8 cellular contexts compared by ENCODE assay signal in the genomic region with DNA sequence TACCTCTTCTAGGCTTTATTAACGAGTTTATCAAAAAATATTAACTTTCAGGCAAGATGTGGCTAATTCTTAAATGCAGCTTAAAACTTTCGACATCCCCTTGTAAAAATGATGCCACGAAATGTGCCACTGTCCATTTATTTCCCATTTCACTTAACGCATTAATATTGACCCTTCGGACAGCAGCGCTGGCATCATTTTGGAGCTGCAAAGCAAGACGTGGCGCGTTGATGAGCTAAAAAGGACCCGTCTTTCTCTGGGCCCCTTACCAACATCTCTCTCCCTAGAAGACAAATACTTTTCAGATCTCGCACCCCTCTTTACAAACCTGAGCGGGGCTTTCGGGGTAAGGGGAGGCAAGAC.
DNase-seq lines count a peak whose midpoint lies in the region; ATAC-seq and TF ChIP-seq lines count a peak whose summit lies in the region.

No MANE protein-coding gene starts in this region.

- H3K4me3 Mint-ChIP-seq in Caco-2 (ENCODE audit: unreplicated experiment) (peak overlapping the region; percentile 47), endothelial cell (ENCODE audit: unreplicated experiment) (peak overlapping the region; percentile 86), osteocyte (ENCODE audit: unreplicated experiment) (peak overlapping the region; percentile 17)

- H3K27me3 ChIP-seq in Caco-2 (replicated peaks; ENCODE audit: control insufficient read depth, insufficient read depth, low read length): no peaks in the 10 kb centered on the region

- no peaks in the 10 kb centered on the region for H3K4me1 ChIP-seq in Caco-2

- TF ChIP-seq CTCF in Caco-2 (IDR thresholded peaks at IDR 0.05; ENCODE audit: insufficient read depth in 1 of 2, low read depth in 1 of 2, low read length in 1 of 2, severe bottlenecking in 1 of 2, unreplicated experiment in 1 of 2): no peak
- no peak for TF ChIP-seq CTCF in endothelial cell (IDR thresholded peaks at IDR 0.05; ENCODE audit: unreplicated experiment)
- TF ChIP-seq CTCF in osteocyte (IDR thresholded peaks at IDR 0.05): no peak

- H3K36me3 Mint-ChIP-seq in Caco-2 (ENCODE audit: insufficient read depth, unreplicated experiment) (no peaks in the 10 kb centered on the region), endothelial cell (ENCODE audit: low read depth, unreplicated experiment) (no peaks in the 10 kb centered on the region), osteocyte (ENCODE audit: unreplicated experiment) (no peaks in the 10 kb centered on the region)

- H3K4me1 Mint-ChIP-seq in Caco-2 (ENCODE audit: low read depth, unreplicated experiment) (no peaks in the 10 kb centered on the region), endothelial cell (ENCODE audit: unreplicated experiment) (peaks cover 9% of the 10 kb centered on the region), osteocyte (ENCODE audit: unreplicated experiment) (no peaks in the 10 kb centered on the region)

- no peak for DNase-seq in Caco-2
- peak; percentile 76 for DNase-seq in NCI-H748 (lab: John Stamatoyannopoulos, UW; ENCODE audit: unreplicated experiment)
- no peak for DNase-seq in endothelial cell (ENCODE audit: low spot score)
- DNase-seq in osteocyte (ENCODE audit: extremely low spot score, unreplicated experiment): no peak
- DNase-seq in ecto neural progenitor cell (ENCODE audit: low spot score): no peak
- no peak for DNase-seq in GM19238 (ENCODE audit: insufficient read length, low spot score)
- DNase-seq in DMS 273 treated with DMSO at 0.1 percent for 48 hours (lab: John Stamatoyannopoulos, UW): no peak

- H3K27me3 Mint-ChIP-seq in Caco-2 (ENCODE audit: insufficient read depth, unreplicated experiment) (peaks cover 19% of the 10 kb centered on the region), endothelial cell (ENCODE audit: unreplicated experiment) (peaks cover 2% of the 10 kb centered on the region), osteocyte (ENCODE audit: unreplicated experiment) (peaks cover 65% of the 10 kb centered on the region)

- H3K36me3 ChIP-seq in Caco-2 (ENCODE audit: control insufficient read depth, insufficient read depth, low read length): no peaks in the 10 kb centered on the region

- H3K27ac Mint-ChIP-seq in Caco-2 (ENCODE audit: unreplicated experiment): no peak overlapping the region
- H3K27ac Mint-ChIP-seq in endothelial cell (ENCODE audit: unreplicated experiment): no peak overlapping the region
- H3K27ac Mint-ChIP-seq in osteocyte (ENCODE audit: unreplicated experiment): no peak overlapping the region

- no peak for ATAC-seq in GM21529 (IDR thresholded peaks at IDR 0.05; ENCODE audit: unreplicated experiment)

- H3K4me3 ChIP-seq in Caco-2 (ENCODE audit: low read depth, low read length): no peak overlapping the region

- no TSS peak for BruUV-seq in Caco-2 (replicated peaks; lab: Mats Ljungman, UMichigan)

- CTCF ChIA-PET in Caco-2 (lab: Charles Lee): interaction anchor here (0.5 to 2.1 kb wide), 4 partner anchors 15 to 182 kb away, joined by 3 to 8 read pairs (median 6); no protein-coding TSS in a partner anchor

- intact Hi-C loops in Caco-2 (cut with micrococcal nuclease; ENCODE audit: unreplicated experiment): loop anchor here (10.0 kb wide), 3 partner anchors 182 to 508 kb away; no protein-coding TSS in a partner anchor

- H3K9me3 Mint-ChIP-seq in Caco-2 (ENCODE audit: unreplicated experiment) (no peaks in the 10 kb centered on the region), endothelial cell (ENCODE audit: unreplicated experiment) (no peaks in the 10 kb centered on the region), osteocyte (ENCODE audit: unreplicated experiment) (no peaks in the 10 kb centered on the region)

- POLR2A ChIA-PET in Caco-2 (lab: Charles Lee): no interaction called here

- no peaks in the 10 kb centered on the region for H3K9me3 ChIP-seq in Caco-2

Comparison
In these comparisons a context has a peak if more than half of its experiments do, and no peak if none do; other contexts are left out.
1. H3K4me3 Mint-ChIP-seq: peak in every context shown above with its lines; median percentile 86 in endothelial cell; 47 in Caco-2; 17 in osteocyte.